ENCODE assay signal across 12 cellular contexts in the genomic region with DNA sequence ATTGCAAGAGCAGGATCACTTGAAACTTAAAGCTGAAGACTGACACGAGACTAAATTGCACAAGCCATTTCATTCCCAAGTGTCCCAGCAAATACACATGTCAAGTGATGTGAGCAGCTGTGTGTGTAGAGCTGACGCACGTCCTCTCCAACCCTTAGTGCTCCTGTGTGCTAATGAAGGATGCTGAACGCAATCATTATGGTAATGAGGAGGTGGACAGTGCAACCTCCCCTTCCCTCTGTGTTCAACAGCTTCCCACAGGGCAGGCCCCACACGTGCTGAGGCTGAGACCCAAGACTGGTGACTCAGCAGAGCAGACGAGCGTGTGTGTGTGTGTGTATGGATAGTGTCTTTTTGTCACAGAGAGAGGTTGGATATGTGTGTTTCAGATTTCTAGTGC.
DNase-seq lines count a peak whose midpoint lies in the region; ATAC-seq and TF ChIP-seq lines count a peak whose summit lies in the region.
"Had no signal": no experiment of that assay in that cellular context is flagged by ENCODE, and none has a peak within 500 bp of the region (broad histone marks: within the 10 kb centered on the region; RNA-seq: fewer than 3 reads in every experiment).

No MANE protein-coding gene starts in this region.

- H3K9me1 ChIP-seq in IMR-90 (ENCODE audit: insufficient read depth, low read length): peaks cover 22% of the 10 kb centered on the region

- TF ChIP-seq RAD21 in IMR-90 (IDR thresholded peaks at IDR 0.05; ENCODE audit: low read length): no peak

- TF ChIP-seq CTCF in IMR-90 (conservative IDR thresholded peaks at IDR 0.05; ENCODE audit: low read depth, low read length): no peak
- TF ChIP-seq CTCF in astrocyte of the spinal cord (IDR thresholded peaks at IDR 0.05; ENCODE audit: low read depth, low read length): no peak
- TF ChIP-seq CTCF in suprapubic skin (IDR thresholded peaks at IDR 0.05): no peak
- TF ChIP-seq CTCF in ascending aorta (IDR thresholded peaks at IDR 0.05): no peak

- H3K18ac ChIP-seq in IMR-90 (ENCODE audit: low read depth, low read length): peak overlapping the region; percentile 86

- DNase-seq in IMR-90 (peak; percentile 85), astrocyte of the spinal cord (ENCODE audit: low read depth, low spot score) (peak; percentile 77), right cardiac atrium (no peak), suprapubic skin (ENCODE audit: low spot score in 2 of 2) (peak in 1 of 2 donors; percentile 84), Kasumi-1 (lab: John Stamatoyannopoulos, UW) (no peak), NCI-H446 (lab: John Stamatoyannopoulos, UW) (no peak), ascending aorta (ENCODE audit: low spot score in 2 of 2) (no peak)
- DNase-seq: activated CD4-positive, alpha-beta T cell treated with anti-CD3 and anti-CD28 coated beads for 48 hours; H7; mesendoderm had no signal

- peak overlapping the region; percentile 75 for H3K23ac ChIP-seq in IMR-90 (ENCODE audit: low read depth, low read length)

- no peaks in the 10 kb centered on the region for H3K79me1 ChIP-seq in IMR-90 (ENCODE audit: low read depth in 1 of 2, low read length in 2 of 2)

- H2BK5ac ChIP-seq in IMR-90 (ENCODE audit: low read depth, low read length, poor library complexity, severe bottlenecking): peak overlapping the region; percentile 72

- CTCF ChIA-PET in IMR-90 (lab: Yijun Ruan, JAX): interaction anchor here (1.5 to 1.6 kb wide), 3 partner anchors 11 to 87 kb away, joined by 3 to 10 read pairs (median 4); no protein-coding TSS in a partner anchor

- no peaks in the 10 kb centered on the region for H3K36me3 ChIP-seq in IMR-90 (ENCODE audit: control insufficient read depth, insufficient read depth, low read length)
- no peaks in the 10 kb centered on the region for H3K36me3 ChIP-seq in suprapubic skin
- no peaks in the 10 kb centered on the region for H3K36me3 ChIP-seq in ascending aorta

- peak overlapping the region; percentile 96 for H2BK20ac ChIP-seq in IMR-90 (ENCODE audit: low read depth, low read length)

- TF ChIP-seq POLR2A in IMR-90 (IDR thresholded peaks at IDR 0.05; ENCODE audit: low read depth, low read length) (no peak), suprapubic skin (IDR thresholded peaks at IDR 0.05) (no peak)

- dilution Hi-C loops in IMR-90 (cut with HindIII; ENCODE audit: low sequenced_read_pairs, unreplicated experiment): no loop called here

- no peak overlapping the region for H3K4me3 ChIP-seq in IMR-90 (ENCODE audit: insufficient read depth, low read depth, low read length)
- H3K4me3 ChIP-seq in astrocyte of the spinal cord (ENCODE audit: low read depth, low read length): no peak overlapping the region
- no peak overlapping the region for H3K4me3 ChIP-seq in right cardiac atrium (ENCODE audit: low read length)
- H3K4me3 ChIP-seq in suprapubic skin: no peak overlapping the region
- H3K4me3 ChIP-seq in ascending aorta: no peak overlapping the region
- H3K4me3 ChIP-seq: GM12878 had no signal

- peak overlapping the region; percentile 85 for H3K14ac ChIP-seq in IMR-90 (replicated peaks; ENCODE audit: low read depth, low read length)

- H3K4ac ChIP-seq in IMR-90 (ENCODE audit: low read depth, low read length): peak overlapping the region; percentile 93

- in situ Hi-C loops in IMR-90 (cut with MboI; ENCODE audit: low sequenced_read_pairs) (no loop called here), astrocyte of the spinal cord (cut with HindIII; ENCODE audit: low sequenced_read_pairs) (no loop called here)

- no peak for TF ChIP-seq EP300 in suprapubic skin (IDR thresholded peaks at IDR 0.05)

- POLR2A ChIA-PET in IMR-90 (lab: Charles Lee; ENCODE audit: unreplicated experiment): no interaction called here

- H3K56ac ChIP-seq in IMR-90 (ENCODE audit: extremely low read depth, insufficient read depth, low read length): no peak overlapping the region; the same call in 1 of the 2 replicates

- ATAC-seq in IMR-90 (ENCODE audit: low read depth): peak; percentile 74
- peak; percentile 24 to 88 for ATAC-seq in right cardiac atrium
- no peak for ATAC-seq in HG02884 (IDR thresholded peaks at IDR 0.05; ENCODE audit: unreplicated experiment)
- ATAC-seq: GM12878 had no signal

- H3K4me1 ChIP-seq in IMR-90 (ENCODE audit: control insufficient read depth, insufficient read depth, low read length) (peaks cover 18% of the 10 kb centered on the region), right cardiac atrium (ENCODE audit: control insufficient read depth, insufficient read depth, low read length) (no peaks in the 10 kb centered on the region), suprapubic skin (peaks cover 3% of the 10 kb centered on the region), ascending aorta (no peaks in the 10 kb centered on the region)

- H3K27ac ChIP-seq in IMR-90 (ENCODE audit: insufficient read depth, low read length) (peak overlapping the region; percentile 36), right cardiac atrium (ENCODE audit: low read length) (no peak overlapping the region), suprapubic skin (peak overlapping the region; percentile 62), ascending aorta (no peak overlapping the region)

- H4K91ac ChIP-seq in IMR-90 (ENCODE audit: insufficient read depth, low read depth, low read length): peak overlapping the region; percentile 84

- H2BK15ac ChIP-seq in IMR-90 (ENCODE audit: low read depth, low read length): peak overlapping the region; percentile 69; the same call in 2 of the 3 replicates

- intact Hi-C loops in IMR-90 (cut with micrococcal nuclease): loop anchor here (1.0 to 10.0 kb wide), 3 partner anchors 26 to 919 kb away; no protein-coding TSS in a partner anchor
- intact Hi-C loops in right cardiac atrium (cut with DNase I): no loop called here
- intact Hi-C loops in ascending aorta (cut with DNase I): no loop called here

- peak overlapping the region; percentile 67; the same call in 1 of the 2 replicates for H2AK5ac ChIP-seq in IMR-90 (ENCODE audit: low read depth, low read length)

- H2AFZ ChIP-seq in IMR-90 (replicated peaks; ENCODE audit: low read length, poor library complexity): peak overlapping the region; percentile 84

- H3K4me2 ChIP-seq in IMR-90 (ENCODE audit: low read depth, low read length): no peak overlapping the region; the same call in 1 of the 2 replicates

- no peaks in the 10 kb centered on the region for H3K27me3 ChIP-seq in IMR-90 (ENCODE audit: control insufficient read depth, insufficient read depth, low read length)
- H3K27me3 ChIP-seq in right cardiac atrium (ENCODE audit: control insufficient read depth, insufficient read depth): no peaks in the 10 kb centered on the region
- H3K27me3 ChIP-seq in suprapubic skin: no peaks in the 10 kb centered on the region
- no peaks in the 10 kb centered on the region for H3K27me3 ChIP-seq in ascending aorta

- peak overlapping the region; percentile 85 for H2AK9ac ChIP-seq in IMR-90 (replicated peaks; ENCODE audit: low read depth, low read length, poor library complexity)

- peak overlapping the region; percentile 54 for H4K5ac ChIP-seq in IMR-90 (ENCODE audit: low read depth, low read length)

- no peak overlapping the region for H3K9ac ChIP-seq in IMR-90 (ENCODE audit: low read depth, low read length)

- H4K8ac ChIP-seq in IMR-90 (ENCODE audit: low read depth in 2 of 2, low read length in 2 of 2): peak overlapping the region; percentile 1 to 87; a peak in 3 of 4 replicates

- H2BK120ac ChIP-seq in IMR-90 (ENCODE audit: low read depth, low read length): peak overlapping the region; percentile 96

- H3K9me3 ChIP-seq in IMR-90 (ENCODE audit: control insufficient read depth, insufficient read depth, low read length) (no peaks in the 10 kb centered on the region; the same call in 1 of the 2 replicates), right cardiac atrium (ENCODE audit: control insufficient read depth, low read length) (peaks cover 2% of the 10 kb centered on the region), suprapubic skin (no peaks in the 10 kb centered on the region), ascending aorta (no peaks in the 10 kb centered on the region)

- BruUV-seq in IMR-90 (replicated peaks; lab: Mats Ljungman, UMichigan): no TSS peak

- 4% methylated on average over 3 of the region's 7 CpGs; no CpG with 5 or more reads in 1 of the 2 experiments for WGBS in IMR-90 (ENCODE audit: extremely low coverage in 2 of 2, insufficient read length in 1 of 2), 2 experiments
- 58% methylated on average over 7 of the region's 7 CpGs for WGBS in right cardiac atrium
- WGBS in suprapubic skin: 47% methylated on average over 7 of the region's 7 CpGs

- no peaks in the 10 kb centered on the region for H4K20me1 ChIP-seq in IMR-90 (ENCODE audit: insufficient read depth, low read length)

TF ChIP-seq in IMR-90, 13 proteins besides CTCF, POLR2A, EP300 and RAD21 (continues in another document):
- TF ChIP-seq, protein P1, sequence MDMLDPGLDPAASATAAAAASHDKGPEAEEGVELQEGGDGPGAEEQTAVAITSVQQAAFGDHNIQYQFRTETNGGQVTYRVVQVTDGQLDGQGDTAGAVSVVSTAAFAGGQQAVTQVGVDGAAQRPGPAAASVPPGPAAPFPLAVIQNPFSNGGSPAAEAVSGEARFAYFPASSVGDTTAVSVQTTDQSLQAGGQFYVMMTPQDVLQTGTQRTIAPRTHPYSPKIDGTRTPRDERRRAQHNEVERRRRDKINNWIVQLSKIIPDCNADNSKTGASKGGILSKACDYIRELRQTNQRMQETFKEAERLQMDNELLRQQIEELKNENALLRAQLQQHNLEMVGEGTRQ (IDR thresholded peaks at IDR 0.05; ENCODE audit: low read depth, low read length): peak; percentile 80
- TF ChIP-seq MAZ (IDR thresholded peaks at IDR 0.05; ENCODE audit: borderline replicate concordance, low read depth, low read length) (0 out of 2 replicates have a peak, but pooled peaks have one; percentile 27), BHLHE40 (IDR thresholded peaks at IDR 0.05; ENCODE audit: low read depth, low read length) (peak; percentile 98), ELK1 (IDR thresholded peaks at IDR 0.05; ENCODE audit: borderline replicate concordance, low read depth, low read length) (no peak), NFE2L2 (IDR thresholded peaks at IDR 0.05; ENCODE audit: low read depth, low read length) (peak; percentile 75), CHD1 (IDR thresholded peaks at IDR 0.05; ENCODE audit: low read depth, low read length) (no peak), CEBPB (IDR thresholded peaks at IDR 0.05; ENCODE audit: low read depth, low read length) (peak; percentile 19; the same call in 1 of the 2 replicates), MXI1 (IDR thresholded peaks at IDR 0.05; ENCODE audit: borderline replicate concordance, low read depth, low read length) (peak; percentile 79; the same call in 1 of the 2 replicates), RFX5 (IDR thresholded peaks at IDR 0.05; ENCODE audit: low read depth, low read length) (no peak)

Comparison
In these comparisons a context has a peak if more than half of its experiments do, and no peak if none do; other contexts are left out.
1. DNase-seq: peak in IMR-90 (single experiment) and astrocyte of the spinal cord (single experiment); none in right cardiac atrium (0 of 3), Kasumi-1 (0 of 2), NCI-H446 (0 of 2) and ascending aorta (0 of 2).
2. H3K27ac ChIP-seq: peak in IMR-90 (single experiment) and suprapubic skin (single experiment); none in right cardiac atrium (single experiment) and ascending aorta (0 of 2).